21 cellular contexts compared by ENCODE assay signal in genomic region chr12:131075194-131075593, GRCh38.
"Had no signal": no experiment of that assay in that cellular context is flagged by ENCODE, and none has a peak within 500 bp of the region (broad histone marks: within the 10 kb centered on the region; RNA-seq: fewer than 3 reads in every experiment).

No MANE protein-coding gene starts in this region.

- H3K4me3 ChIP-seq: ascending aorta, esophagus muscularis mucosa, pancreas, right lobe of liver, skin epidermis, suprapubic skin, vagina had no signal

- H3K4me3 Mint-ChIP-seq: activated CD4-positive, alpha-beta memory T cell treated with anti-CD3 and anti-CD28 coated beads for 36 hours; activated T-helper 1 cell treated with anti-CD3 and anti-CD28 coated beads, Interleukin-12 subunit alpha, Interleukin-12 subunit beta, Interleukin-2, Interleukin-4 antibody, amounts not matched to agents 30 ng/mL and 10 ng/mL and 1 ng/mL, durations not matched to agents 14 hours and 24 hours and 36 hours; effector memory CD8-positive, alpha-beta T cell; natural killer cell treated with Interleukin-12 subunit alpha and Interleukin-12 subunit beta and Interleukin-15 and Interleukin-18, amount 100 ng/mL, for 72 hours; stimulated activated naive CD8-positive, alpha-beta T cell treated with anti-CD3 and anti-CD28 coated beads, Interleukin-15, amount 100 ng/mL, for 72 hours; T-helper 17 cell had no signal

- DNase-seq: activated CD4-positive, alpha-beta T cell treated with anti-CD3 and anti-CD28 coated beads for 48 hours; activated T-cell treated with anti-CD3 and anti-CD28 coated beads for 4 hours; brain microvascular endothelial cell; central memory CD4-positive, alpha-beta T cell; effector memory CD8-positive, alpha-beta T cell; pancreas; stimulated activated CD4-positive, alpha-beta T cell treated with anti-CD3 and anti-CD28 coated beads, Interleukin-1b, Interleukin-23, amount 100 ng/mL, for 48 hours; stimulated activated naive CD8-positive, alpha-beta T cell treated with anti-CD3 and anti-CD28 coated beads, Interleukin-15, amount 100 ng/mL, for 72 hours; SW 1271; T-helper 17 cell had no signal

- H3K9me3 Mint-ChIP-seq: activated naive CD4-positive, alpha-beta T cell treated with anti-CD3 and anti-CD28 coated beads, Interleukin-2, amount 50 U/mL, for 72 hours; activated T-helper 1 cell treated with anti-CD3 and anti-CD28 coated beads, Interleukin-12 subunit alpha, Interleukin-12 subunit beta, Interleukin-2, Interleukin-4 antibody, amounts not matched to agents 30 ng/mL and 10 ng/mL and 1 ng/mL, durations not matched to agents 14 hours and 24 hours and 36 hours; natural killer cell treated with Interleukin-12 subunit alpha and Interleukin-12 subunit beta and Interleukin-15 and Interleukin-18, amount 100 ng/mL, for 72 hours had no signal

- H3K27me3 ChIP-seq: ascending aorta, brain microvascular endothelial cell, esophagus muscularis mucosa, neutrophil, pancreas, right lobe of liver, suprapubic skin, vagina had no signal

- H3K27ac Mint-ChIP-seq: activated CD4-positive, alpha-beta memory T cell treated with anti-CD3 and anti-CD28 coated beads for 36 hours; activated naive CD4-positive, alpha-beta T cell treated with anti-CD3 and anti-CD28 coated beads, Interleukin-2, amount 50 U/mL, for 72 hours; activated T-helper 1 cell treated with anti-CD3 and anti-CD28 coated beads, Interleukin-12 subunit alpha, Interleukin-12 subunit beta, Interleukin-2, Interleukin-4 antibody, amounts not matched to agents 30 ng/mL and 10 ng/mL and 1 ng/mL, durations not matched to agents 14 hours and 24 hours and 36 hours; effector memory CD8-positive, alpha-beta T cell; natural killer cell treated with Interleukin-12 subunit alpha and Interleukin-12 subunit beta and Interleukin-15 and Interleukin-18, amount 100 ng/mL, for 72 hours; T-helper 17 cell had no signal

- H3K36me3 Mint-ChIP-seq: activated CD4-positive, alpha-beta memory T cell treated with anti-CD3 and anti-CD28 coated beads for 36 hours; activated naive CD4-positive, alpha-beta T cell treated with anti-CD3 and anti-CD28 coated beads, Interleukin-2, amount 50 U/mL, for 72 hours; natural killer cell treated with Interleukin-12 subunit alpha and Interleukin-12 subunit beta and Interleukin-15 and Interleukin-18, amount 100 ng/mL, for 72 hours had no signal

- H3K4me1 ChIP-seq: ascending aorta, pancreas, right lobe of liver had no signal

- H3K27ac ChIP-seq: ascending aorta, brain microvascular endothelial cell, esophagus muscularis mucosa, neutrophil, pancreas, right lobe of liver, suprapubic skin, vagina had no signal

- H3K4me1 Mint-ChIP-seq: stimulated activated naive CD8-positive, alpha-beta T cell treated with anti-CD3 and anti-CD28 coated beads, Interleukin-15, amount 100 ng/mL, for 72 hours had no signal

- H3K9me3 ChIP-seq: ascending aorta, esophagus muscularis mucosa, neutrophil, pancreas, right lobe of liver, suprapubic skin, vagina had no signal

- H3K36me3 ChIP-seq: ascending aorta, brain microvascular endothelial cell, neutrophil, pancreas, right lobe of liver, suprapubic skin, vagina had no signal

- ATAC-seq: activated naive CD4-positive, alpha-beta T cell treated with anti-CD3 and anti-CD28 coated beads, Interleukin-2, amount 50 U/mL, for 72 hours; effector memory CD8-positive, alpha-beta T cell; natural killer cell treated with Interleukin-12 subunit alpha and Interleukin-12 subunit beta and Interleukin-15 and Interleukin-18, amount 100 ng/mL, for 72 hours; right lobe of liver; stimulated activated naive CD8-positive, alpha-beta T cell treated with anti-CD3 and anti-CD28 coated beads, Interleukin-15, amount 100 ng/mL, for 72 hours; T-helper 17 cell had no signal
